Comparison of ENCODE assay signal across 8 cellular contexts in the genomic region with DNA sequence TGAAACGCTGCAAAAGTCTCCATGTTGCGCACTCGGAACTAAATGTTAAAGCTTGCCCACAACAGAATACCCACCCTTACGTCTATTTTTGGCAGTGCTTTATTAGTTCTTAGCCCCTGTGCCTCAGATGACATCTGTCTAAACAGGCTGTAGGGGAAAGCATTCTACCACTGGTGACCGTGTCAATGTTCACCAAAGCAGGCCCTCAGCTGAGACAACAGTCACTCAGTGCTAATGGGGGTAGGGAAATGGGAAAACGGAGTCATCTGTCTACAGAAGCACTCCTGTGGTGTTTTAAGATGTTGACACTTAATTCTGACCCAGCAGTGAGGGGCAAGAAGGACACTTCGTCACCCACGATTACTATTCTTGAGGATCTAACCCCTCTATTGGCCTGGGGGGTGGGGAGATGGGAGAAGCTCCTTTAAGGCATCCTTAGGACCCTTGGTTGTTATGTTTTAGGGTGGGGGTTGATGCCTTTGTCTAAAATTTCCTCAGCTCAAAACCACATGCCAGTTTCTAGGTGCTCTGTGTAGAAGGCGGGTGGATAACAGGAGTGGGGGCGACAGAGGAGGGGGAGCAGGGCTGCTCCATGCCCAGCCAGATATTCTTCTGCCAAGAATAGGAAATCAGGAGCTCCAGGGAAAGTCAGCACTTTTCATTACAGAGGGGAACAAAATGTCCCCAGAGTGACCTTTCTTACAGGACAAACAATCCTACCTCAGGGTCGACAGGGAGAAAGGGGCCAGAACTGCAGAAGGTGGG. TPM values are rescaled to one million over a fixed set of nuclear protein-coding genes. Genes with fewer than 3 reads are reported as not detected.
DNase-seq lines count a peak whose midpoint lies in the region; ATAC-seq and TF ChIP-seq lines count a peak whose summit lies in the region.
"Had no signal": no experiment of that assay in that cellular context is flagged by ENCODE, and none has a peak within 500 bp of the region (broad histone marks: within the 10 kb centered on the region; RNA-seq: fewer than 3 reads in every experiment).

No MANE protein-coding gene starts in this region.

- TF ChIP-seq CTCF in nephron (IDR thresholded peaks at IDR 0.05; ENCODE audit: unreplicated experiment in 3 of 3): no peak

- H3K36me3 Mint-ChIP-seq in nephron (ENCODE audit: low read depth): peaks cover 27% of the 10 kb centered on the region

- in situ Hi-C loops in G401 (cut with HindIII; ENCODE audit: low sequenced_read_pairs): no loop called here

- DNase-seq in G401 (ENCODE audit: low spot score): peak; percentile 40
- DNase-seq in NCI-H2029 (lab: John Stamatoyannopoulos, UW): no peak
- DNase-seq: activated effector memory CD4-positive, alpha-beta T cell treated with anti-CD3 and anti-CD28 coated beads, Interleukin-2, amount 50 U/mL, for 16 hours had no signal

- no peaks in the 10 kb centered on the region for H3K9me3 Mint-ChIP-seq in nephron

- ATAC-seq in HG03159 (IDR thresholded peaks at IDR 0.05; ENCODE audit: unreplicated experiment) (no peak), GM19351 (IDR thresholded peaks at IDR 0.05; ENCODE audit: unreplicated experiment) (no peak)

- peak overlapping the region; percentile 74 to 90 (median 83) for H3K27ac Mint-ChIP-seq in nephron

- peaks cover 70% of the 10 kb centered on the region for H3K4me1 Mint-ChIP-seq in nephron

- peak overlapping the region; percentile 77 to 87 (median 82) for H3K4me3 Mint-ChIP-seq in nephron

- peaks cover 44% of the 10 kb centered on the region for H3K27me3 Mint-ChIP-seq in nephron (ENCODE audit: low read depth)

- H3K27ac ChIP-seq in cingulate gyrus (ENCODE audit: low read depth, low read length): peak overlapping the region; percentile 85

RNA-seq across cellular contexts. Expression of a gene that starts 15.6 kb away (rescaled TPM):
- 0.25 and 7.3 TPM in 2 replicates for total RNA-seq in G401 (2014; rRNA removed; shearing (Covaris generic))
- total RNA-seq: RPMI7951 had no signal

RNA-seq across cellular contexts. Expression of a gene that starts 19.3 kb away (rescaled TPM):
- 0.75 and 1.8 TPM in 2 replicates for total RNA-seq in G401 (2014; rRNA removed; shearing (Covaris generic))

RNA-seq across cellular contexts. Expression of a gene that starts 21.5 kb away (rescaled TPM):
- 0.17 and 1.0 TPM in 2 replicates for total RNA-seq in G401 (2014; rRNA removed; shearing (Covaris generic))

RNA-seq across cellular contexts. Expression of a gene that starts 27.8 kb away (rescaled TPM):
- 19.3 and 19.9 TPM in 2 replicates for total RNA-seq in G401 (2014; rRNA removed; shearing (Covaris generic))

RNA-seq across cellular contexts. Expression of a gene that starts 45.2 kb away (rescaled TPM):
- total RNA-seq in G401 (2014; rRNA removed; shearing (Covaris generic)): 77.2 and 90.3 TPM in 2 replicates
